14 cellular contexts compared by ENCODE assay signal in genomic region chr16:14098081-14098480, GRCh38. TPM values are rescaled to one million over a fixed set of nuclear protein-coding genes. Genes with fewer than 3 reads are reported as not detected.
DNase-seq lines count a peak whose midpoint lies in the region; ATAC-seq and TF ChIP-seq lines count a peak whose summit lies in the region.
"Had no signal": no experiment of that assay in that cellular context is flagged by ENCODE, and none has a peak within 500 bp of the region (broad histone marks: within the 10 kb centered on the region; RNA-seq: fewer than 3 reads in every experiment).

No MANE protein-coding gene starts in this region.

- H3K36me3 ChIP-seq in smooth muscle cell (ENCODE audit: low read depth), result no peaks in the 10 kb centered on the region

- H3K4me2 ChIP-seq in smooth muscle cell, result peak overlapping the region; percentile 50

- TF ChIP-seq CTCF in astrocyte of the cerebellum (IDR thresholded peaks at IDR 0.05; ENCODE audit: low read depth, low read length, missing control alignments) (no peak), smooth muscle cell (IDR thresholded peaks at IDR 0.05; ENCODE audit: borderline replicate concordance, insufficient read depth, poor library complexity, severe bottlenecking) (no peak)

- H3K4me1 ChIP-seq in smooth muscle cell (ENCODE audit: low read depth), result peaks cover 25% of the 10 kb centered on the region

- peak overlapping the region; percentile 5 for H3K9ac ChIP-seq in smooth muscle cell (ENCODE audit: low read depth)

- H4K20me1 ChIP-seq in smooth muscle cell (ENCODE audit: low read depth), result peaks cover 83% of the 10 kb centered on the region

- peaks cover 76% of the 10 kb centered on the region for H3K79me2 ChIP-seq in smooth muscle cell (ENCODE audit: low read depth)

- WGBS in smooth muscle cell (ENCODE audit: low lambda C conversion rate), result 37% methylated on average over 2 of the region's 2 CpGs

- no peak overlapping the region for H2AFZ ChIP-seq in smooth muscle cell (ENCODE audit: low read depth)

- peak overlapping the region; percentile 64 for H3K27ac ChIP-seq in smooth muscle cell (ENCODE audit: low read depth)

- in situ Hi-C loops in astrocyte of the cerebellum (cut with HindIII; ENCODE audit: low sequenced_read_pairs), result no loop called here

- no peaks in the 10 kb centered on the region for H3K27me3 ChIP-seq in smooth muscle cell (ENCODE audit: low read depth)

- no peaks in the 10 kb centered on the region for H3F3A ChIP-seq in smooth muscle cell (ENCODE audit: low read depth)

- ATAC-seq in left lobe of liver, result peak; percentile 26
- ATAC-seq: GM12878 had no signal

- H3K4me3 ChIP-seq in astrocyte of the cerebellum (ENCODE audit: low read depth, low read length) (no peak overlapping the region), smooth muscle cell (no peak overlapping the region)
- H3K4me3 ChIP-seq: coronary artery, GM12878 had no signal

- DNase-seq in HCEC 1CT (peak; percentile 30), astrocyte of the cerebellum (ENCODE audit: low read depth) (peak; percentile 4), left lobe of liver (ENCODE audit: low spot score) (no peak), smooth muscle cell (lab: John Stamatoyannopoulos, UW; ENCODE audit: unreplicated experiment) (no peak), GOT3 (lab: John Stamatoyannopoulos, UW) (no peak), middle frontal gyrus (ENCODE audit: extremely low spot score, low spot score) (no peak), NCI-H2171 (lab: John Stamatoyannopoulos, UW) (no peak), D341Med (ENCODE audit: low spot score) (no peak)
- DNase-seq: activated T-cell treated with anti-CD3 and anti-CD28 coated beads, Interleukin-2, amount 50 U/mL, for 48 hours; amniotic stem cell; C1 segment of cervical spinal cord; midbrain had no signal

- no peaks in the 10 kb centered on the region for H3K9me3 ChIP-seq in smooth muscle cell (replicated peaks; ENCODE audit: low read depth)

RNA-seq across cellular contexts. Expression of gene MRTFB, which starts 27.0 kb away (rescaled TPM):
- total RNA-seq in left lobe of liver (18.5 TPM), smooth muscle cell (20.7 and 22.6 TPM in 2 replicates)
- polyA plus RNA-seq in smooth muscle cell, result 6.8 and 9.7 TPM in 2 replicates

Comparison
In these comparisons a context has a peak if more than half of its experiments do, and no peak if none do; other contexts are left out.
1. DNase-seq: peak in HCEC 1CT (single experiment) and astrocyte of the cerebellum (single experiment); none in left lobe of liver (single experiment), smooth muscle cell (single experiment), GOT3 (single experiment), middle frontal gyrus (single experiment), NCI-H2171 (single experiment) and D341Med (single experiment).